22 cellular contexts compared by ENCODE assay signal in genomic region chr2:235868645-235869044, GRCh38.
"Had no signal": no experiment of that assay in that cellular context is flagged by ENCODE, and none has a peak within 500 bp of the region (broad histone marks: within the 10 kb centered on the region; RNA-seq: fewer than 3 reads in every experiment).

No MANE protein-coding gene starts in this region.

- H3K9me3 ChIP-seq: neutrophil, ovary, thyroid gland had no signal

- DNase-seq: activated effector memory CD4-positive, alpha-beta T cell treated with Interleukin-2 at 50 U/mL for 16 hours; activated naive CD4-positive, alpha-beta T cell treated with anti-CD3 and anti-CD28 coated beads for 36 hours; activated naive CD8-positive, alpha-beta T cell treated with anti-CD3 and anti-CD28 coated beads for 36 hours; activated T-cell treated with anti-CD3 and anti-CD28 coated beads for 4 hours; activated T-cell treated with anti-CD3 and anti-CD28 coated beads, Interleukin-2, amount 50 U/mL, for 72 hours; caudate nucleus; hypothalamus; kidney glomerular epithelial cell; left lung; ovary; sigmoid colon; small intestine; stimulated activated CD4-positive, alpha-beta T cell treated with anti-CD3 and anti-CD28 coated beads, Interleukin-4, amount 100 ng/mL, for 24 hours; T-helper 17 cell; upper lobe of left lung had no signal

- H3K36me3 ChIP-seq: ascending aorta, left lung, neutrophil, ovary, sigmoid colon, thyroid gland, upper lobe of left lung had no signal

- ATAC-seq: activated T-cell treated with anti-CD3 and anti-CD28 coated beads, Interleukin-2, amount 50 U/mL, for 72 hours; esophagus mucosa; gastroesophageal sphincter; left lung; SK-N-SH treated with all-trans-retinoic acid at 6 μM for 48 hours; stimulated activated effector memory CD8-positive, alpha-beta T cell treated with anti-CD3 and anti-CD28 coated beads, Interleukin-12 subunit alpha, Interleukin-12 subunit beta, amount 100 ng/mL, for 72 hours; T-helper 17 cell had no signal

- H3K4me1 ChIP-seq: ascending aorta, left lung, sigmoid colon, upper lobe of left lung had no signal

- H3K27me3 ChIP-seq: ascending aorta, gastroesophageal sphincter, ovary, sigmoid colon, thyroid gland, upper lobe of left lung had no signal

- H3K4me3 ChIP-seq: ascending aorta, gastroesophageal sphincter, left lung, ovary, sigmoid colon, thyroid gland, upper lobe of left lung had no signal

- FAIRE-seq: small intestine had no signal

- H3K27ac ChIP-seq: ascending aorta, gastroesophageal sphincter, left lung, neutrophil, ovary, sigmoid colon, thyroid gland, upper lobe of left lung had no signal
